In the genomic region with DNA sequence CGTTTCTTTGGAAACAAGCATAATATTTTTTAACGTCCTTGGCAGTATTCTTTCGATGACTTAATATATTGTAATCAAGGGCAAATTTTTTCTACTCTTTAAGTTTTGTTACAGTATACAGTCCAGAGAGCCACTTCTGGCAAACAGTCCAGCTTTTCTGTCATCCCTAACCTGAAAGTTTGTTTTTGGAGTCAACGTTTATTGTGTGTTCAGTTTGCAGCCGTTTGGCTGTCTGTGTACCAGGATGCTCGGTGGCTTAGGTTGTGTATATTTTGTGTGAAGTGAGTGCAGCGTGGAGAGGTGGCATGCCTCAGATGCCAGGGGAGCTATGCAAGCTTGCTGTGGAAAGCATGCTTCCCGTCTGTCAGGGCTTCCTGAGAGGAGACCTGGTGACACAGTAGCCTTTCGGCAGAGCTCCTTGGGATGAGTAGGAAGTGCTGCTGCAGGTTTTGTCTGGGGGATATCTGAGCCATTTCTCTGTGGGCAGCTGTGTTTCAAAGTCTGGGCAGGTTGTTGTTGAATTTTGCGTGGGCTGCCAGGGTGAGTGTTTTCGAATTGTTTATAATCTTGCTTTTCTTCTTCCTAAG, we compare ENCODE assay signal across 9 cellular contexts. TPM values are rescaled to one million over a fixed set of nuclear protein-coding genes. Genes with fewer than 3 reads are reported as not detected.
DNase-seq lines count a peak whose midpoint lies in the region; ATAC-seq, FAIRE-seq and TF ChIP-seq lines count a peak whose summit lies in the region.
"Had no signal": no experiment of that assay in that cellular context is flagged by ENCODE, and none has a peak within 500 bp of the region (broad histone marks: within the 10 kb centered on the region; RNA-seq: fewer than 3 reads in every experiment).

No MANE protein-coding gene starts in this region.

- H3K79me2 ChIP-seq in H1 (ENCODE audit: control insufficient read depth in 1 of 2, insufficient read depth in 2 of 2, low read length in 2 of 2): no peaks in the 10 kb centered on the region

- H3K4me1 ChIP-seq in H1 (replicated peaks in 1 of 4; ENCODE audit: control insufficient read depth in 3 of 4, insufficient read depth in 4 of 4, low read length in 3 of 4): peaks cover 0 to 4% (median 0%) of the 10 kb centered on the region in 4 experiments; a peak in 1 of 7 replicates
- peaks cover 45% of the 10 kb centered on the region for H3K4me1 ChIP-seq in suprapubic skin

- peaks cover 31% of the 10 kb centered on the region for H3K36me3 Mint-ChIP-seq in HFFc6 (ENCODE audit: low read depth)

- no peaks in the 10 kb centered on the region for H3K27me3 Mint-ChIP-seq in HFFc6 (ENCODE audit: insufficient read depth)

- peak overlapping the region; percentile 58; the same call in 1 of the 2 replicates for H3K4me3 Mint-ChIP-seq in HFFc6

- no peak overlapping the region for H2BK120ac ChIP-seq in H1 (replicated peaks; ENCODE audit: low read depth, low read length)

- peak overlapping the region; percentile 91; the same call in 1 of the 2 replicates for H2AK5ac ChIP-seq in H1 (ENCODE audit: low read depth, low read length)

- no peaks in the 10 kb centered on the region for H4K20me1 ChIP-seq in H1 (replicated peaks in 1 of 2; ENCODE audit: control insufficient read depth in 1 of 2, insufficient read depth in 2 of 2, low read length in 2 of 2)

- H3K27me3 ChIP-seq in H1 (replicated peaks in 1 of 4; ENCODE audit: control insufficient read depth in 3 of 4, extremely low read depth in 1 of 4, insufficient read depth in 3 of 4, low read length in 3 of 4) (no peaks in the 10 kb centered on the region), layer of hippocampus (ENCODE audit: control insufficient read depth, insufficient read depth, low read length) (no peaks in the 10 kb centered on the region), suprapubic skin (no peaks in the 10 kb centered on the region)

- no peak overlapping the region for H3K23ac ChIP-seq in H1 (ENCODE audit: insufficient read length)

- no peaks in the 10 kb centered on the region for H3K36me3 ChIP-seq in H1 (ENCODE audit: control insufficient read depth in 2 of 4, insufficient read depth in 4 of 4, low read length in 3 of 4)
- no peaks in the 10 kb centered on the region for H3K36me3 ChIP-seq in suprapubic skin

- no peak overlapping the region for H4K91ac ChIP-seq in H1 (replicated peaks; ENCODE audit: insufficient read length, low read length)

- H3K4me1 Mint-ChIP-seq in HFFc6 (ENCODE audit: low read depth): peaks cover 71% of the 10 kb centered on the region

- no peaks in the 10 kb centered on the region for H3K9me3 ChIP-seq in H1 (ENCODE audit: insufficient read depth in 2 of 2, low read depth in 1 of 2, low read length in 1 of 2)
- no peaks in the 10 kb centered on the region for H3K9me3 ChIP-seq in suprapubic skin

- CTCF ChIA-PET in H1 (lab: Charles Lee; ENCODE audit: partially characterized antibody): interaction anchor here (0.8 to 3.0 kb wide), 18 partner anchors 10 to 129 kb away, joined by 3 to 40 read pairs (median 6); no protein-coding TSS in a partner anchor

- no peak overlapping the region for H4K8ac ChIP-seq in H1 (ENCODE audit: extremely low read depth, insufficient read depth, low read length)

- H3K56ac ChIP-seq in H1 (replicated peaks; ENCODE audit: insufficient read length, low read depth, low read length): no peak overlapping the region

- peak overlapping the region; percentile 37; the same call in 1 of the 2 replicates for H2BK5ac ChIP-seq in H1 (ENCODE audit: low read depth, low read length)

- no peak for TF ChIP-seq EP300 in H1 (IDR thresholded peaks at IDR 0.05; ENCODE audit: borderline replicate concordance in 1 of 2, low read depth in 2 of 2, low read length in 2 of 2)
- no peak for TF ChIP-seq EP300 in suprapubic skin (IDR thresholded peaks at IDR 0.05)

- no peak overlapping the region for H2AFZ ChIP-seq in H1 (ENCODE audit: low read length)

- POLR2A ChIA-PET in H1 (lab: Charles Lee; ENCODE audit: partially characterized antibody): no interaction called here

- no peak for FAIRE-seq in H1 (lab: Jason Lieb, UNC)

- TF ChIP-seq POLR2A in H1 (IDR thresholded peaks at IDR 0.05; ENCODE audit: control extremely low read depth in 1 of 2, low read depth in 2 of 2, low read length in 2 of 2) (no peak), suprapubic skin (IDR thresholded peaks at IDR 0.05) (no peak)

- no peak overlapping the region for H3K9ac ChIP-seq in H1 (replicated peaks in 1 of 4; ENCODE audit: extremely low read depth in 1 of 4, low read depth in 3 of 4, low read length in 3 of 4)

- no peak overlapping the region for H2BK20ac ChIP-seq in H1 (ENCODE audit: low read length)

- TF ChIP-seq RAD21 in H1 (IDR thresholded peaks at IDR 0.05 in 1 of 2, conservative IDR thresholded peaks at IDR 0.05 in 1 of 2; ENCODE audit: low read depth in 2 of 2, low read length in 2 of 2): no peak

- no peak overlapping the region for H2BK12ac ChIP-seq in H1 (ENCODE audit: low read depth, low read length)

- no peak for TF ChIP-seq CTCF in HFFc6 (IDR thresholded peaks at IDR 0.05)
- no peak for TF ChIP-seq CTCF in H1 (IDR thresholded peaks at IDR 0.05; ENCODE audit: control extremely low read depth in 1 of 3, insufficient read depth in 1 of 3, low read depth in 1 of 3, low read length in 3 of 3)
- no peak for TF ChIP-seq CTCF in suprapubic skin (IDR thresholded peaks at IDR 0.05)

- no peak for DNase-seq in HFFc6
- no peak for DNase-seq in H1 (ENCODE audit: low read depth in 1 of 2, low spot score in 2 of 2)
- DNase-seq in suprapubic skin (ENCODE audit: low spot score in 2 of 2): no peak
- DNase-seq in activated gamma-delta T cell treated with Interleukin-2 at 50 U/mL for 16 hours: no peak
- no peak for DNase-seq in NCI-H1436 treated with DMSO at 0.1 percent for 48 hours (lab: John Stamatoyannopoulos, UW)
- DNase-seq in NCI-H2171 treated with DMSO at 0.1 percent for 48 hours (lab: John Stamatoyannopoulos, UW): no peak
- DNase-seq: activated CD4-positive, CD25-positive, alpha-beta regulatory T cell had no signal

- H3K23me2 ChIP-seq in H1 (ENCODE audit: low read depth, low read length): no peaks in the 10 kb centered on the region

- no peak overlapping the region for H3K14ac ChIP-seq in H1 (ENCODE audit: insufficient read length)

- ATAC-seq in GM21367 (IDR thresholded peaks at IDR 0.05; ENCODE audit: unreplicated experiment): no peak

- no peak overlapping the region for H4K5ac ChIP-seq in H1 (ENCODE audit: insufficient read length, low read depth, low read length)

- 85% methylated on average over 11 of the region's 11 CpGs; no CpG with 5 or more reads in 1 of the 2 experiments for WGBS in H1 (ENCODE audit: extremely low coverage in 1 of 2, insufficient coverage in 1 of 2, insufficient read length in 1 of 2, insufficient replicate concordance in 2 of 2, low coverage in 1 of 2, low lambda C conversion rate in 2 of 2, missing lambda C conversion rate in 1 of 2), 2 experiments
- 49% methylated on average over 11 of the region's 11 CpGs for WGBS in suprapubic skin

- peak overlapping the region; percentile 68 for H3K27ac Mint-ChIP-seq in HFFc6

- H2BK15ac ChIP-seq in H1 (ENCODE audit: low read length): no peak overlapping the region

- H3K4me3 ChIP-seq in H1 (ENCODE audit: extremely low read depth in 1 of 4, insufficient read depth in 2 of 4, low read depth in 3 of 4, low read length in 4 of 4): no peak overlapping the region
- no peak overlapping the region for H3K4me3 ChIP-seq in suprapubic skin

- no peaks in the 10 kb centered on the region for H3K9me3 Mint-ChIP-seq in HFFc6

- no peak overlapping the region for H3K27ac ChIP-seq in H1 (ENCODE audit: low read depth, low read length)
- H3K27ac ChIP-seq in layer of hippocampus (ENCODE audit: low read depth, low read length): peak overlapping the region; percentile 16
- H3K27ac ChIP-seq in suprapubic skin: peak overlapping the region; percentile 23

- H3K4me2 ChIP-seq in H1 (ENCODE audit: insufficient read depth in 1 of 2, low read depth in 2 of 2, low read length in 2 of 2): no peak overlapping the region

- H3K79me1 ChIP-seq in H1 (ENCODE audit: low read depth, low read length): no peaks in the 10 kb centered on the region

- H3K4ac ChIP-seq in H1 (replicated peaks; ENCODE audit: insufficient read length, low read depth, low read length): no peak overlapping the region

- H3K18ac ChIP-seq in H1 (ENCODE audit: extremely low read depth, low read length): no peak overlapping the region

TF ChIP-seq in H1, 55 proteins besides CTCF, POLR2A, EP300 and RAD21 (continues in another document):
- TF ChIP-seq TCF12 (IDR thresholded peaks at IDR 0.05; ENCODE audit: low read depth, low read length): no peak
- TF ChIP-seq ATF2 (IDR thresholded peaks at IDR 0.05; ENCODE audit: low read length): no peak
- TF ChIP-seq JUND (IDR thresholded peaks at IDR 0.05; ENCODE audit: low read length): no peak
- no peak for TF ChIP-seq USF2 (IDR thresholded peaks at IDR 0.05; ENCODE audit: low read length)

RNA-seq across cellular contexts. Expression of gene MAP3K20, which starts 14.7 kb away (rescaled TPM):
- 100 to 1,000 TPM; 126 to 150 (median 134) TPM for total RNA-seq in HFFc6 (2021; fragmentation: NEBNext Ultra II Directional; extraction: Animal tissue kit (Norgen Biotek cat#: 25700))
- 8.5 and 11.1 TPM in 2 replicates for total RNA-seq in H1 (2021; fragmentation: NEBNext Ultra II Directional; extraction: Animal tissue kit (Norgen Biotek cat#: 25700))
- polyA plus RNA-seq in H1 (2011; rRNA removed): 2.4 and 3.1 TPM in 2 replicates
- polyA plus RNA-seq in H1 (2011; cell fraction: cytosol; rRNA removed): 3.7 TPM
- polyA plus RNA-seq in H1 (2011; cell fraction: nucleus; rRNA removed): 3.2 TPM
- polyA plus RNA-seq in H1 (2012, experiment 1 of 2): 4.6 to 6.9 TPM (median 5.7 TPM) in 4 replicates
- polyA plus RNA-seq in H1 (2012, experiment 2 of 2): 0.60 TPM
- 11.8 TPM for polyA plus RNA-seq in H1 (2013, experiment 1 of 2)
- polyA plus RNA-seq in H1 (2013, experiment 2 of 2): 10.6 TPM
- polyA minus RNA-seq in H1 (2011; rRNA and poly(A)+ RNA removed): 9.3 and 16.4 TPM in 2 replicates
- polyA minus RNA-seq in H1 (2011; cell fraction: cytosol; rRNA and poly(A)+ RNA removed): 7.3 TPM
- 11.6 TPM for polyA minus RNA-seq in H1 (2011; cell fraction: nucleus; rRNA and poly(A)+ RNA removed)
- 10 to 100 TPM; 26.2 to 40.3 (median 33.6) TPM for total RNA-seq in suprapubic skin
